8 cellular contexts compared by ENCODE assay signal in the genomic region with DNA sequence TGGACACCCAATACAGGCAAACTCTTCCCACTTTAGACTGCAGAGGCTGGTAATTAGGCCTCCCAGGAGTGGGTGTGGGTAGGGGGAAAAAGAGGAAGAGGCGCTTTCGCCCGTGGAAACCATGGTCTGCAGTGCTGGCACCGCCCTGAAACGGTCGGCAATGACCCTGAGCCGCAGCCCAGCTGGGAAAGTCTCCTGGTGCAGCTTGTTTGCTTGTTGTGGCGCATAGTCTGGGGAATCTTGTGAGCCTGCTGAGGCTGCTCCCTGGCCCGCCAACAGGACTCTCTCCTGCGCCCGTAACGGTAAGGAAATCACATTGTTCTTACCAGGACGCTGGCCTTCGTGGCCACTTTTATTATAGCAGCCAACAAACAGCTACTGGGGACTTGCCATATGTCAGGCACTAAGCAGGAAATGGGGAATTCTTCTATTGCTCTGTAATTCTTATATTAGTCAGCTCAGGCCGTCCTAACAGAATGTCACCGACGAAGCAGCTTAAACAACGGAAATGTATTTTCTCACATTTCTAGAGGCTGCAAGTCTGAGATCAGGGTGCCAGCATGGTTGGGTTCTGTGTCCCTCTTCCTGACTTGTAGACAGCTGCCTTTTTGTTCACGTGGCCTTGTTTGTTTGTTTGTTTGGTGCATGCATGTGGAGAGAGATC. TPM values are rescaled to one million over a fixed set of nuclear protein-coding genes. Genes with fewer than 3 reads are reported as not detected.
DNase-seq lines count a peak whose midpoint lies in the region; ATAC-seq and TF ChIP-seq lines count a peak whose summit lies in the region.

No MANE protein-coding gene starts in this region.

- peaks cover 0 to 5% (median 0%) of the 10 kb centered on the region in 11 experiments; a peak in 1 of 22 replicates for H3K27me3 ChIP-seq in BLaER1 treated with 17β-estradiol and CSF1 and Interleukin-3, amounts not matched to agents 10 nM and 100 nM
- no peaks in the 10 kb centered on the region for H3K27me3 ChIP-seq in A673 (replicated peaks; ENCODE audit: insufficient read depth, low read depth, low read length, poor library complexity)
- H3K27me3 ChIP-seq in effector memory CD4-positive, alpha-beta T cell (replicated peaks; ENCODE audit: control insufficient read depth, insufficient read depth, low read length, poor library complexity, severe bottlenecking) = peaks cover 3% of the 10 kb centered on the region

- peak; percentile 71 for ATAC-seq in GM21576 (IDR thresholded peaks at IDR 0.05; ENCODE audit: unreplicated experiment)

- H3K4me2 ChIP-seq in BLaER1 treated with 17β-estradiol and CSF1 and Interleukin-3, amounts not matched to agents 10 nM and 100 nM = peak overlapping the region in 6 of 11 experiments; percentile 19 to 77 (median 61); a peak in 10 of 22 replicates

- intact Hi-C loops in A673 (cut with micrococcal nuclease; ENCODE audit: unreplicated experiment) = no loop called here

- no peak for TF ChIP-seq CTCF in A673 (conservative IDR thresholded peaks at IDR 0.05; ENCODE audit: low read depth, low read length)

- H3K4me3 ChIP-seq in BLaER1 treated with 17β-estradiol and CSF1 and Interleukin-3, amounts not matched to agents 10 nM and 100 nM = no peak overlapping the region
- no peak overlapping the region for H3K4me3 ChIP-seq in A673 (ENCODE audit: low read depth, low read length, poor library complexity, severe bottlenecking)
- no peak overlapping the region for H3K4me3 ChIP-seq in effector memory CD4-positive, alpha-beta T cell (ENCODE audit: insufficient read depth, low read depth, low read length, poor library complexity, severe bottlenecking)

- H3K4me1 ChIP-seq in BLaER1 treated with 17β-estradiol and CSF1 and Interleukin-3, amounts not matched to agents 10 nM and 100 nM = peaks cover 15 to 67% (median 31%) of the 10 kb centered on the region in 10 experiments
- H3K4me1 ChIP-seq in A673 (ENCODE audit: insufficient read depth, low read length, poor library complexity, severe bottlenecking) = no peaks in the 10 kb centered on the region
- no peaks in the 10 kb centered on the region for H3K4me1 ChIP-seq in effector memory CD4-positive, alpha-beta T cell (ENCODE audit: control insufficient read depth, insufficient read depth, low read length, poor library complexity, severe bottlenecking)

- no peak overlapping the region for H3K27ac ChIP-seq in BLaER1 treated with 17β-estradiol and CSF1 and Interleukin-3, amounts not matched to agents 10 nM and 100 nM
- H3K27ac ChIP-seq in A673 (ENCODE audit: low read depth, low read length, poor library complexity, severe bottlenecking) = no peak overlapping the region
- no peak overlapping the region for H3K27ac ChIP-seq in effector memory CD4-positive, alpha-beta T cell (ENCODE audit: insufficient read depth, low read length, poor library complexity, severe bottlenecking)

- H3K9me3 ChIP-seq in BLaER1 treated with 17β-estradiol and CSF1 and Interleukin-3, amounts not matched to agents 10 nM and 100 nM (replicated peaks in 1 of 11) = no peaks in the 10 kb centered on the region
- H3K9me3 ChIP-seq in A673 (ENCODE audit: low read depth, low read length, poor library complexity, severe bottlenecking) = no peaks in the 10 kb centered on the region
- H3K9me3 ChIP-seq in effector memory CD4-positive, alpha-beta T cell (ENCODE audit: control insufficient read depth, low read length) = no peaks in the 10 kb centered on the region

- CTCF ChIA-PET in A673 (lab: Charles Lee) = no interaction called here

- no peaks in the 10 kb centered on the region for H3K36me3 ChIP-seq in BLaER1 treated with 17β-estradiol and CSF1 and Interleukin-3, amounts not matched to agents 10 nM and 100 nM
- no peaks in the 10 kb centered on the region for H3K36me3 ChIP-seq in A673 (ENCODE audit: insufficient read depth, low read length, poor library complexity, severe bottlenecking)
- no peaks in the 10 kb centered on the region for H3K36me3 ChIP-seq in effector memory CD4-positive, alpha-beta T cell (ENCODE audit: control insufficient read depth, insufficient read depth, low read length)

- peak; percentile 45 for DNase-seq in UCSD-AML1 (lab: John Stamatoyannopoulos, UW; ENCODE audit: unreplicated experiment)
- DNase-seq in left kidney (ENCODE audit: low read depth, low spot score) = peak; percentile 9
- DNase-seq in NCI-H128 (lab: John Stamatoyannopoulos, UW; ENCODE audit: unreplicated experiment) = no peak
- no peak for DNase-seq in NK-92 (lab: John Stamatoyannopoulos, UW; ENCODE audit: unreplicated experiment)
- DNase-seq in A673 (ENCODE audit: low spot score) = no peak
- DNase-seq in effector memory CD4-positive, alpha-beta T cell = no peak

- H4K20me1 ChIP-seq in BLaER1 treated with 17β-estradiol and CSF1 and Interleukin-3, amounts not matched to agents 10 nM and 100 nM = no peaks in the 10 kb centered on the region; a peak in 1 of 22 replicates

- BruUV-seq in A673 (replicated peaks; lab: Mats Ljungman, UMichigan) = no TSS peak

- 0 out of 22 replicates have a peak overlapping the region, but pooled peaks of 1 of the 11 experiments have one; percentile 18 for H3K9ac ChIP-seq in BLaER1 treated with 17β-estradiol and CSF1 and Interleukin-3, amounts not matched to agents 10 nM and 100 nM

- POLR2A ChIA-PET in A673 (lab: Charles Lee; ENCODE audit: low non-redundant PET) = no interaction called here

RNA-seq across cellular contexts. Expression of a gene that starts 52.5 kb away (rescaled TPM):
- 2.4 and 2.5 TPM in 2 replicates for total RNA-seq in A673 (2021)

Comparison
In these comparisons a context has a peak if more than half of its experiments do, and no peak if none do; other contexts are left out.
1. DNase-seq: peak in UCSD-AML1 (single experiment) and left kidney (single experiment); none in NCI-H128 (single experiment), NK-92 (single experiment), A673 (single experiment) and effector memory CD4-positive, alpha-beta T cell (0 of 3).